8 cellular contexts compared by ENCODE assay signal in the genomic region with DNA sequence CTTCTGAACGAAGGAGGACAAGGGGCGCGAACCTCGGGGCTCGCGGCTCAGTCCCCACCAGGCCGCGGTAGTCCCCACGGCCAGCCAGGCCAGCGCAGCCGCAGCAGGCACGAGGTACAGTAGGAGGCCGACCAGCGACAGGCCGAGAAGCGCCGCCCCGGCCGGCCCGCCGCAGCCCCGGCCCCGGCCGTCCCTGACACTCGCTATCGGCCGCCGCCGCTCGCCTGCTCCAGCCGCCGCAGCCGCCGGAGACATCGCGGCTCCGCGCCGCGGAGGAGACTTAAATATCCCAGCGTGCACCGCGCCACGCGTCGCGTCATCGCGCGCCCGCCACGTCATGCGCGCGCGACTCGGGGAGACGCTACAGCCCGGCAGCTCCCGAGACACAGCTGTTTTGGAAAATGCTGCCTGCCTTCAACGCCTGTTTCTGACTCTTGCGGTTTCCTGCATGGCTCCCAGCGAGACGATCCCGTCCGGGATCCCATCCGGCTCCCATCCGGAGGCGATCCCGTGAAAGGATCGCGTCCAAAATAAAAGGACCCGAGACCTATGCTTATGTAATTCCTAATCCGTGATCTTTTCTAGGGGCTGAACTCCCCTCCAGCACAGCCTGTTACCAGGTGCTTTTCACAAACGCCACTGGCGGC. TPM values are rescaled to one million over a fixed set of nuclear protein-coding genes. Genes with fewer than 3 reads are reported as not detected.
DNase-seq lines count a peak whose midpoint lies in the region; ATAC-seq and TF ChIP-seq lines count a peak whose summit lies in the region.
"Not testable (repeated sequence)": the region's sequence is repeated elsewhere in the genome, so short reads cannot be mapped to it uniquely, and the experiment has no call there.

No MANE protein-coding gene starts in this region.

- not testable (repeated sequence) for H3K4me1 ChIP-seq in NT2/D1 (ENCODE audit: insufficient read depth, insufficient read length); endodermal cell (ENCODE audit: control insufficient read depth, insufficient read depth, low read length); liver (ENCODE audit: control insufficient read depth in 4 of 4, insufficient read depth in 4 of 4, low read length in 3 of 4)

- not testable (repeated sequence) for TF ChIP-seq CTCF in Calu3 (IDR thresholded peaks at IDR 0.05; ENCODE audit: unreplicated experiment); endodermal cell (conservative IDR thresholded peaks at IDR 0.05); liver (IDR thresholded peaks at IDR 0.05; ENCODE audit: low read depth, low read length, missing input control)

- ATAC-seq in GM19468 (IDR thresholded peaks at IDR 0.05; ENCODE audit: extremely low read depth, unreplicated experiment) (peak; percentile 72), HG03139 (IDR thresholded peaks at IDR 0.05; ENCODE audit: unreplicated experiment) (peak; percentile 80)

- intact Hi-C loops in Calu3 (cut with micrococcal nuclease; ENCODE audit: unreplicated experiment): not testable (repeated sequence)

- DNase-seq in Calu3; NT2/D1 (ENCODE audit: low read depth, low spot score): not testable (repeated sequence)
- DNase-seq in activated T-cell treated with anti-CD3 and anti-CD28 coated beads, Interleukin-2, amount 50 U/mL, for 24 hours: peak; percentile 69
- DNase-seq in endodermal cell (peak; percentile 72), smooth muscle cell of the brain vasculature (ENCODE audit: low read depth, low spot score) (peak; percentile 0)

- peak overlapping the region; percentile 73 for H3K4me3 Mint-ChIP-seq in Calu3 (ENCODE audit: low read depth, unreplicated experiment)
- peak overlapping the region; percentile 90 for H3K4me3 Mint-ChIP-seq in activated T-cell treated with anti-CD3 and anti-CD28 coated beads, Interleukin-2, amount 50 U/mL, for 24 hours
- peak overlapping the region; percentile 75 for H3K4me3 Mint-ChIP-seq in endodermal cell

- peak overlapping the region; percentile 28 for H3K4me3 ChIP-seq in NT2/D1 (ENCODE audit: insufficient read length, low read depth)
- H3K4me3 ChIP-seq in endodermal cell (ENCODE audit: low read length): peak overlapping the region; percentile 75
- H3K4me3 ChIP-seq in liver (ENCODE audit: low read depth in 1 of 3, low read length in 3 of 3): peak overlapping the region; percentile 51 to 74 (median 65)

- H3K27ac Mint-ChIP-seq in Calu3 (ENCODE audit: unreplicated experiment) (peak overlapping the region; percentile 77), endodermal cell (peak overlapping the region; percentile 97)
- H3K27ac Mint-ChIP-seq in activated T-cell treated with anti-CD3 and anti-CD28 coated beads, Interleukin-2, amount 50 U/mL, for 24 hours: peak overlapping the region; percentile 96

- not testable (repeated sequence) for H3K27me3 ChIP-seq in NT2/D1 (ENCODE audit: insufficient read depth, insufficient read length); endodermal cell (ENCODE audit: control insufficient read depth, insufficient read depth, low read length, poor library complexity, severe bottlenecking); liver (ENCODE audit: control insufficient read depth in 4 of 4, insufficient read depth in 4 of 4, low read length in 3 of 4)

- H3K27ac ChIP-seq in endodermal cell (ENCODE audit: low read depth, low read length): peak overlapping the region; percentile 53
- H3K27ac ChIP-seq in liver (ENCODE audit: low read depth in 1 of 2, low read length in 2 of 2): peak overlapping the region; percentile 46 to 67

- WGBS in endodermal cell (ENCODE audit: insufficient coverage in 1 of 2, insufficient read length in 1 of 2), 2 experiments: 0% methylated on average over 25 of the region's 76 CpGs; no CpG with 5 or more reads in 1 of the 2 experiments
- WGBS in liver: under 1% methylated on average over 45 of the region's 76 CpGs

- H3K36me3 Mint-ChIP-seq in Calu3 (ENCODE audit: insufficient read depth, unreplicated experiment) (peaks cover 29% of the 10 kb centered on the region), endodermal cell (ENCODE audit: low read depth) (peaks cover 26% of the 10 kb centered on the region)
- peaks cover 39% of the 10 kb centered on the region for H3K36me3 Mint-ChIP-seq in activated T-cell treated with anti-CD3 and anti-CD28 coated beads, Interleukin-2, amount 50 U/mL, for 24 hours (ENCODE audit: low read depth)

- H3K9ac ChIP-seq in NT2/D1 (ENCODE audit: insufficient read length, low read depth): not testable (repeated sequence)
- H3K9ac ChIP-seq in endodermal cell (ENCODE audit: extremely low read depth, low read length, poor library complexity, severe bottlenecking): peak overlapping the region; percentile 67
- peak overlapping the region in 1 of 2 donors; percentile 53 for H3K9ac ChIP-seq in liver (ENCODE audit: low read depth in 1 of 2, low read length in 2 of 2)

- not testable (repeated sequence) for BruUV-seq in Calu3 (replicated peaks; lab: Mats Ljungman, UMichigan)

- H3K36me3 ChIP-seq in NT2/D1 (ENCODE audit: insufficient read depth, insufficient read length, low read length) (peaks cover 26% of the 10 kb centered on the region), endodermal cell (ENCODE audit: control insufficient read depth, insufficient read depth, low read length) (peaks cover 27% of the 10 kb centered on the region), liver (ENCODE audit: control insufficient read depth in 4 of 4, insufficient read depth in 3 of 4, low read depth in 1 of 4, low read length in 3 of 4) (peaks cover 7 to 19% (median 12%) of the 10 kb centered on the region in 4 donors)

- not testable (repeated sequence) for H3K9me3 Mint-ChIP-seq in Calu3 (ENCODE audit: low read depth, unreplicated experiment); activated T-cell treated with anti-CD3 and anti-CD28 coated beads, Interleukin-2, amount 50 U/mL, for 24 hours; endodermal cell

- H3K27me3 Mint-ChIP-seq in Calu3 (ENCODE audit: unreplicated experiment); activated T-cell treated with anti-CD3 and anti-CD28 coated beads, Interleukin-2, amount 50 U/mL, for 24 hours; endodermal cell (ENCODE audit: insufficient read depth): not testable (repeated sequence)

- CTCF ChIA-PET in Calu3 (lab: Charles Lee): not testable (repeated sequence)

- H3K4me1 Mint-ChIP-seq in Calu3 (ENCODE audit: low read depth, unreplicated experiment); endodermal cell: not testable (repeated sequence)
- H3K4me1 Mint-ChIP-seq in activated T-cell treated with anti-CD3 and anti-CD28 coated beads, Interleukin-2, amount 50 U/mL, for 24 hours (ENCODE audit: low read depth): peaks cover 25% of the 10 kb centered on the region

- not testable (repeated sequence) for TF ChIP-seq RAD21 in liver (IDR thresholded peaks at IDR 0.05)

- H3K9me3 ChIP-seq in NT2/D1 (ENCODE audit: insufficient read depth, low read length); endodermal cell (ENCODE audit: control insufficient read depth, low read length); liver (ENCODE audit: control insufficient read depth in 4 of 4, low read length in 3 of 4): not testable (repeated sequence)

RNA-seq across cellular contexts. Expression of gene POM121C, which starts 43.5 kb away (rescaled TPM):
- total RNA-seq in Calu3 (2022) (29.6 and 33.7 TPM in 2 replicates), endodermal cell (10 to 100 TPM; 61.8 to 64.2 TPM), liver (10 to 100 TPM in 1 of 2 donors, 1 to 10 TPM in 1; 6.4 to 15.6 TPM)
- 45.1 TPM for polyA plus RNA-seq in endodermal cell (2013, experiment 1 of 2)
- polyA plus RNA-seq in endodermal cell (2013, experiment 2 of 2): 47.4 TPM
- 10 to 100 TPM in 1 of 2 donors, 1 to 10 TPM in 1; 8.9 to 10.3 TPM for polyA plus RNA-seq in liver

RNA-seq across cellular contexts. Expression of gene TRIM73, which starts 47.2 kb away (rescaled TPM):
- total RNA-seq in Calu3 (2022): 1.7 and 2.1 TPM in 2 replicates
- 1 to 10 TPM; 2.9 to 5.6 TPM for total RNA-seq in endodermal cell
- 4.6 TPM for polyA plus RNA-seq in endodermal cell (2013, experiment 1 of 2)
- polyA plus RNA-seq in endodermal cell (2013, experiment 2 of 2): 5.7 TPM
- total RNA-seq in liver: 1 to 10 TPM in 1 of 2 donors, under 1 TPM in 1; 0.84 to 1.7 TPM
- under 1 TPM; 0.64 to 0.77 TPM for polyA plus RNA-seq in liver

RNA-seq across cellular contexts. Expression of gene SPDYE5, which starts 49.5 kb away (rescaled TPM):
- total RNA-seq in Calu3 (2022) (not detected in 2 replicates), endodermal cell (not detected), liver (not detected)
- polyA plus RNA-seq in endodermal cell (2013, experiment 1 of 2): not detected
- polyA plus RNA-seq in endodermal cell (2013, experiment 2 of 2): not detected
- 1 to 10 TPM in 1 of 2 donors, not detected in 1; 1.2 TPM for polyA plus RNA-seq in liver
